Comparison of ENCODE assay signal across 19 cellular contexts in genomic region chr7:36602975-36603887, GRCh38.
DNase-seq lines count a peak whose midpoint lies in the region; ATAC-seq and TF ChIP-seq lines count a peak whose summit lies in the region.
"Had no signal": no experiment of that assay in that cellular context is flagged by ENCODE, and none has a peak within 500 bp of the region (broad histone marks: within the 10 kb centered on the region; RNA-seq: fewer than 3 reads in every experiment).

No MANE protein-coding gene starts in this region.

- peaks cover 80% of the 10 kb centered on the region for H3K4me1 Mint-ChIP-seq in activated T-cell treated with anti-CD3 and anti-CD28 coated beads, Interleukin-2, amount 50 U/mL, for 24 hours (ENCODE audit: low read depth)
- H3K4me1 Mint-ChIP-seq in activated CD8-positive, alpha-beta T cell treated with anti-CD3 and anti-CD28 coated beads for 36 hours (ENCODE audit: low read depth) = peaks cover 76% of the 10 kb centered on the region
- peaks cover 20 to 66% of the 10 kb centered on the region in 2 donors for H3K4me1 Mint-ChIP-seq in immature natural killer cell
- H3K4me1 Mint-ChIP-seq in stimulated activated naive B cell treated with anti-CD40 and anti-IgM and Interleukin-4, amounts not matched to agents 10 μg/mL and 1 μg/mL and 100 μg/mL, for 72 hours = peaks cover 11 to 14% of the 10 kb centered on the region in 2 donors
- H3K4me1 Mint-ChIP-seq: B cell had no signal

- CTCF ChIA-PET in activated CD8-positive, alpha-beta T cell treated with anti-CD3 and anti-CD28 coated beads for 36 hours (lab: Charles Lee) = interaction anchor here (1.0 to 1.7 kb wide), 4 partner anchors 26 to 291 kb away, joined by 3 to 5 read pairs (median 3); no protein-coding TSS in a partner anchor
- CTCF ChIA-PET in GM10248 (lab: Yijun Ruan, JAX) = interaction anchor here (1.0 to 2.7 kb wide), 4 partner anchors 12 to 16 kb away, joined by 4 to 7 read pairs (median 4); no protein-coding TSS in a partner anchor

- intact Hi-C loops in activated CD8-positive, alpha-beta T cell treated with anti-CD3 and anti-CD28 coated beads for 36 hours (cut with micrococcal nuclease) = loop anchor here (5.0 kb wide), 1 partner anchor 64 kb away; no protein-coding TSS in a partner anchor
- intact Hi-C loops in left ventricle myocardium superior (cut with micrococcal nuclease) = no loop called here

- POLR2A ChIA-PET in activated CD8-positive, alpha-beta T cell treated with anti-CD3 and anti-CD28 coated beads for 36 hours (lab: Charles Lee) = no interaction called here
- POLR2A ChIA-PET in GM10248 (lab: Yijun Ruan, JAX) = no interaction called here

- no peak overlapping the region for H3K4me3 Mint-ChIP-seq in activated T-cell treated with anti-CD3 and anti-CD28 coated beads, Interleukin-2, amount 50 U/mL, for 24 hours
- H3K4me3 Mint-ChIP-seq in activated CD8-positive, alpha-beta T cell treated with anti-CD3 and anti-CD28 coated beads for 36 hours = no peak overlapping the region
- peak overlapping the region in 1 of 5 donors; percentile 44 for H3K4me3 Mint-ChIP-seq in immature natural killer cell
- H3K4me3 Mint-ChIP-seq in stimulated activated naive B cell treated with anti-CD40 and anti-IgM and Interleukin-4, amounts not matched to agents 10 μg/mL and 1 μg/mL and 100 μg/mL, for 72 hours = no peak overlapping the region
- H3K4me3 Mint-ChIP-seq: B cell had no signal

- H3K27me3 Mint-ChIP-seq in activated T-cell treated with anti-CD3 and anti-CD28 coated beads, Interleukin-2, amount 50 U/mL, for 24 hours = no peaks in the 10 kb centered on the region
- no peaks in the 10 kb centered on the region for H3K27me3 Mint-ChIP-seq in activated CD8-positive, alpha-beta T cell treated with anti-CD3 and anti-CD28 coated beads for 36 hours
- H3K27me3 Mint-ChIP-seq in immature natural killer cell (ENCODE audit: low read depth in 3 of 3) = peaks cover 3 to 69% (median 22%) of the 10 kb centered on the region in 3 donors
- H3K27me3 Mint-ChIP-seq in stimulated activated naive B cell treated with anti-CD40 and anti-IgM and Interleukin-4, amounts not matched to agents 10 μg/mL and 1 μg/mL and 100 μg/mL, for 72 hours = peaks cover 9 to 10% of the 10 kb centered on the region in 2 donors

- peaks cover 37% of the 10 kb centered on the region for H3K36me3 Mint-ChIP-seq in activated T-cell treated with anti-CD3 and anti-CD28 coated beads, Interleukin-2, amount 50 U/mL, for 24 hours (ENCODE audit: low read depth)
- peaks cover 14% of the 10 kb centered on the region for H3K36me3 Mint-ChIP-seq in activated CD8-positive, alpha-beta T cell treated with anti-CD3 and anti-CD28 coated beads for 36 hours (ENCODE audit: low read depth)
- peaks cover 16 to 64% (median 40%) of the 10 kb centered on the region in 3 donors for H3K36me3 Mint-ChIP-seq in immature natural killer cell
- peaks cover 0 to 2% of the 10 kb centered on the region in 2 donors for H3K36me3 Mint-ChIP-seq in stimulated activated naive B cell treated with anti-CD40 and anti-IgM and Interleukin-4, amounts not matched to agents 10 μg/mL and 1 μg/mL and 100 μg/mL, for 72 hours

- H3K27ac Mint-ChIP-seq in activated T-cell treated with anti-CD3 and anti-CD28 coated beads, Interleukin-2, amount 50 U/mL, for 24 hours = peak overlapping the region; percentile 91
- peak overlapping the region; percentile 27 for H3K27ac Mint-ChIP-seq in activated CD8-positive, alpha-beta T cell treated with anti-CD3 and anti-CD28 coated beads for 36 hours
- H3K27ac Mint-ChIP-seq in immature natural killer cell = peak overlapping the region; percentile 63 to 90 (median 86)
- H3K27ac Mint-ChIP-seq in stimulated activated naive B cell treated with anti-CD40 and anti-IgM and Interleukin-4, amounts not matched to agents 10 μg/mL and 1 μg/mL and 100 μg/mL, for 72 hours = peak overlapping the region; percentile 22
- H3K27ac Mint-ChIP-seq: B cell had no signal

- TF ChIP-seq CTCF in activated CD8-positive, alpha-beta T cell treated with anti-CD3 and anti-CD28 coated beads for 36 hours (IDR thresholded peaks at IDR 0.05) = no peak
- TF ChIP-seq CTCF in GM10248 (IDR thresholded peaks at IDR 0.05; ENCODE audit: control extremely low read depth, extremely low read depth, low read depth, missing control alignments) = no peak

- H3K9me3 Mint-ChIP-seq in activated T-cell treated with anti-CD3 and anti-CD28 coated beads, Interleukin-2, amount 50 U/mL, for 24 hours = no peaks in the 10 kb centered on the region
- H3K9me3 Mint-ChIP-seq in activated CD8-positive, alpha-beta T cell treated with anti-CD3 and anti-CD28 coated beads for 36 hours = no peaks in the 10 kb centered on the region
- H3K9me3 Mint-ChIP-seq in immature natural killer cell = no peaks in the 10 kb centered on the region
- H3K9me3 Mint-ChIP-seq in stimulated activated naive B cell treated with anti-CD40 and anti-IgM and Interleukin-4, amounts not matched to agents 10 μg/mL and 1 μg/mL and 100 μg/mL, for 72 hours = no peaks in the 10 kb centered on the region

- ATAC-seq in activated CD8-positive, alpha-beta T cell treated with anti-CD3 and anti-CD28 coated beads for 36 hours = peak; percentile 18
- peak in 1 of 2 donors; percentile 35 for ATAC-seq in stimulated activated naive B cell treated with anti-CD40 and anti-IgM and Interleukin-4, amounts not matched to agents 10 μg/mL and 1 μg/mL and 100 μg/mL, for 72 hours (replicated peaks)
- ATAC-seq in left ventricle myocardium superior = no peak
- ATAC-seq: A549 had no signal

- DNase-seq in activated T-cell treated with anti-CD3 and anti-CD28 coated beads, Interleukin-2, amount 50 U/mL, for 24 hours = no peak
- DNase-seq in activated T-cell treated with anti-CD3 and anti-CD28 coated beads, Interleukin-2, amount 50 U/mL, for 1 hour = no peak
- DNase-seq in activated CD8-positive, alpha-beta T cell treated with anti-CD3 and anti-CD28 coated beads for 36 hours = no peak
- DNase-seq in immature natural killer cell = peak in 1 of 3 donors; percentile 21
- DNase-seq in stimulated activated naive B cell treated with anti-CD40 and anti-IgM and Interleukin-4, amounts not matched to agents 10 μg/mL and 1 μg/mL and 100 μg/mL, for 72 hours = no peak
- DNase-seq in left ventricle myocardium superior = no peak
- no peak for DNase-seq in GM10248 (ENCODE audit: extremely low spot score)
- DNase-seq in cerebellar nuclear complex (lab: John Stamatoyannopoulos, UW) = no peak
- DNase-seq: head of caudate nucleus, Karpas-422, left ventricle myocardium inferior, NCI-H1694, NCI-H2171 treated with DMSO at 0.1 percent for 48 hours, NCI-H526, small intestine, stomach, transverse colon had no signal

Comparison
In these comparisons a context has a peak if more than half of its experiments do, and no peak if none do; other contexts are left out.
1. H3K27ac Mint-ChIP-seq: peak in every context shown above with its lines; median percentile 91 in activated T-cell treated with anti-CD3 and anti-CD28 coated beads, Interleukin-2, amount 50 U/mL, for 24 hours; 86 in immature natural killer cell; 27 in activated CD8-positive, alpha-beta T cell treated with anti-CD3 and anti-CD28 coated beads for 36 hours; 22 in stimulated activated naive B cell treated with anti-CD40 and anti-IgM and Interleukin-4, amounts not matched to agents 10 μg/mL and 1 μg/mL and 100 μg/mL, for 72 hours.